In genomic region chr20:25549866-25550477, GRCh38 we compare ENCODE assay signal across 17 cellular contexts. TPM values are rescaled to one million over a fixed set of nuclear protein-coding genes. Genes with fewer than 3 reads are reported as not detected.
DNase-seq lines count a peak whose midpoint lies in the region; ATAC-seq and TF ChIP-seq lines count a peak whose summit lies in the region.
"Had no signal": no experiment of that assay in that cellular context is flagged by ENCODE, and none has a peak within 500 bp of the region (broad histone marks: within the 10 kb centered on the region; RNA-seq: fewer than 3 reads in every experiment).

No MANE protein-coding gene starts in this region.

- intact Hi-C loops in adrenal gland (cut with DNase I) = loop anchor here in 1 of 2 donors (10.0 kb wide), 1 partner anchor 75 kb away; the partner anchor contains the start of gene NANP

- TF ChIP-seq CTCF in C4-2B (conservative IDR thresholded peaks at IDR 0.05) (no peak), RWPE2 (IDR thresholded peaks at IDR 0.05; ENCODE audit: poor library complexity, severe bottlenecking) (no peak), adrenal gland (IDR thresholded peaks at IDR 0.05) (no peak)

- no peak overlapping the region for H4K8ac ChIP-seq in neuronal stem cell (ENCODE audit: low read depth, low read length)

- 0 out of 3 replicates have a peak, but pooled peaks have one; percentile 30 for ATAC-seq in RWPE2 (ENCODE audit: low read depth)
- ATAC-seq: GM12878 had no signal

- H3K4me2 ChIP-seq in neuronal stem cell (ENCODE audit: insufficient read depth, low read length, poor library complexity, severe bottlenecking) = no peak overlapping the region

- DNase-seq in RWPE2 (ENCODE audit: low spot score) = no peak
- DNase-seq in fibroblast of gingiva (ENCODE audit: low read depth) = peak; percentile 80
- no peak for DNase-seq in neuronal stem cell (ENCODE audit: low spot score)
- DNase-seq in activated CD4-positive, CD25-positive, alpha-beta regulatory T cell treated with anti-CD3 and anti-CD28 coated beads, Interleukin-2, amount 50 U/mL, for 72 hours = no peak
- DNase-seq in NCI-H1105 treated with DMSO at 0.1 percent for 48 hours (lab: John Stamatoyannopoulos, UW) = no peak
- no peak for DNase-seq in NCI-H524 treated with DMSO at 0.1 percent for 48 hours (lab: John Stamatoyannopoulos, UW)
- no peak for DNase-seq in adrenal gland
- DNase-seq: activated B cell treated with CpG ODN at 0.5 μM for 24 hours; BE2C; stimulated activated CD4-positive, alpha-beta T cell treated with anti-CD3 and anti-CD28 coated beads, Interleukin-1b, Interleukin-23, amount 100 ng/mL, for 48 hours; stimulated activated CD8-positive, alpha-beta memory T cell treated with anti-CD3 and anti-CD28 coated beads, Interleukin-4, amount 100 ng/mL, for 48 hours had no signal

- H2BK120ac ChIP-seq in neuronal stem cell (ENCODE audit: low read depth, low read length) = no peak overlapping the region

- H3K4me1 ChIP-seq in RWPE2 (ENCODE audit: insufficient read depth, poor library complexity, severe bottlenecking) = peaks cover 7% of the 10 kb centered on the region
- H3K4me1 ChIP-seq in neuronal stem cell (ENCODE audit: control insufficient read depth in 2 of 2, insufficient read depth in 1 of 2, low read depth in 1 of 2, low read length in 2 of 2) = peaks cover 19 to 25% of the 10 kb centered on the region in 2 donors
- H3K4me1 ChIP-seq in adrenal gland (replicated peaks in 1 of 2) = peaks cover 0 to 8% of the 10 kb centered on the region in 2 donors

- no CpG with 5 or more reads among the region's 10 CpGs for WGBS in neuronal stem cell (ENCODE audit: extremely low coverage in 2 of 2, insufficient read length in 2 of 2, insufficient replicate concordance in 1 of 2), 2 donors
- WGBS in adrenal gland, 4 donors = 81 to 89% (median 84%) methylated on average over 10 of the region's 10 CpGs

- no peak for TF ChIP-seq POLR2A in adrenal gland (IDR thresholded peaks at IDR 0.05)

- H3K27ac ChIP-seq in C4-2B (peak overlapping the region; percentile 53), RWPE2 (ENCODE audit: poor library complexity, severe bottlenecking) (no peak overlapping the region), neuronal stem cell (replicated peaks; ENCODE audit: low read length) (no peak overlapping the region), adrenal gland (no peak overlapping the region)
- H3K27ac ChIP-seq: coronary artery, esophagus muscularis mucosa had no signal

- no peak overlapping the region for H3K4me3 ChIP-seq in RWPE2 (ENCODE audit: severe bottlenecking)
- no peak overlapping the region for H3K4me3 ChIP-seq in neuronal stem cell (ENCODE audit: low read length in 2 of 2)
- H3K4me3 ChIP-seq in adrenal gland = no peak overlapping the region
- H3K4me3 ChIP-seq: coronary artery, esophagus muscularis mucosa, GM12878, tibial nerve had no signal

- H2BK5ac ChIP-seq in neuronal stem cell (ENCODE audit: low read length) = no peak overlapping the region

- H3K36me3 ChIP-seq in RWPE2 (ENCODE audit: low read depth) = no peaks in the 10 kb centered on the region
- peaks cover 0 to 28% of the 10 kb centered on the region in 2 donors for H3K36me3 ChIP-seq in neuronal stem cell (replicated peaks in 1 of 2; ENCODE audit: control insufficient read depth in 2 of 2, insufficient read depth in 2 of 2, low read length in 2 of 2)
- H3K36me3 ChIP-seq in adrenal gland (replicated peaks in 1 of 2) = no peaks in the 10 kb centered on the region
- H3K36me3 ChIP-seq: BE2C, esophagus muscularis mucosa, tibial nerve had no signal

- H2AFZ ChIP-seq in neuronal stem cell (ENCODE audit: low read length) = no peak overlapping the region

- no peak overlapping the region for H3K23ac ChIP-seq in neuronal stem cell (ENCODE audit: low read depth, low read length, poor library complexity)

- H2AK5ac ChIP-seq in neuronal stem cell (ENCODE audit: low read depth, low read length) = no peak overlapping the region

- H3K79me1 ChIP-seq in neuronal stem cell (ENCODE audit: low read depth, low read length) = no peaks in the 10 kb centered on the region

- H3K9me3 ChIP-seq in RWPE2 (ENCODE audit: severe bottlenecking) (no peaks in the 10 kb centered on the region), neuronal stem cell (replicated peaks in 1 of 2; ENCODE audit: control insufficient read depth in 2 of 2, insufficient read depth in 1 of 2, low read depth in 1 of 2, low read length in 2 of 2) (no peaks in the 10 kb centered on the region), adrenal gland (replicated peaks in 1 of 3) (no peaks in the 10 kb centered on the region)
- H3K9me3 ChIP-seq: BE2C, esophagus muscularis mucosa, tibial nerve had no signal

- no peak overlapping the region for H2BK15ac ChIP-seq in neuronal stem cell (ENCODE audit: low read length)

- no peak overlapping the region for H3K9ac ChIP-seq in neuronal stem cell (ENCODE audit: low read depth, low read length, poor library complexity)

- no peak overlapping the region for H3K14ac ChIP-seq in neuronal stem cell (ENCODE audit: low read length)

- H4K91ac ChIP-seq in neuronal stem cell (ENCODE audit: low read depth, low read length, poor library complexity) = no peak overlapping the region

- peak overlapping the region; percentile 40 for H3K18ac ChIP-seq in neuronal stem cell (ENCODE audit: low read length)

- no peak overlapping the region for H2BK12ac ChIP-seq in neuronal stem cell (ENCODE audit: low read length)

- H3K27me3 ChIP-seq in RWPE2 (ENCODE audit: insufficient read depth, poor library complexity, severe bottlenecking) = no peaks in the 10 kb centered on the region
- H3K27me3 ChIP-seq in neuronal stem cell (ENCODE audit: control insufficient read depth in 3 of 3, insufficient read depth in 3 of 3, low read depth in 1 of 3, low read length in 3 of 3) = no peaks in the 10 kb centered on the region
- H3K27me3 ChIP-seq in adrenal gland = no peaks in the 10 kb centered on the region
- H3K27me3 ChIP-seq: BE2C, esophagus muscularis mucosa, tibial nerve had no signal

- no peak overlapping the region for H3K4ac ChIP-seq in neuronal stem cell (ENCODE audit: low read length)

RNA-seq across cellular contexts. Expression of gene NINL, which starts 35.4 kb away (rescaled TPM):
- polyA plus RNA-seq in neuronal stem cell (2013, experiment 1 of 2) = 16.6 TPM
- 16.0 TPM for polyA plus RNA-seq in neuronal stem cell (2013, experiment 2 of 2)
- 10 to 100 TPM in 7 of 8 donors, 1 to 10 TPM in 1; 10.0 to 30.9 (median 14.4) TPM for total RNA-seq in adrenal gland
- 10 to 100 TPM; 13.4 to 30.6 (median 20.3) TPM for polyA plus RNA-seq in adrenal gland
- total RNA-seq: HT1080 had no signal
